In genomic region chr12:4031703-4032291, GRCh38 we compare ENCODE assay signal across 8 cellular contexts.
DNase-seq lines count a peak whose midpoint lies in the region; ATAC-seq and TF ChIP-seq lines count a peak whose summit lies in the region.

No MANE protein-coding gene starts in this region.

- H3K4me3 ChIP-seq in cardiac fibroblast (replicated peaks in 1 of 2; ENCODE audit: low read depth in 2 of 2, low read length in 2 of 2) (peak overlapping the region; percentile 19 to 30), lung (no peak overlapping the region)

- no peaks in the 10 kb centered on the region for H3K36me3 ChIP-seq in lung (ENCODE audit: control insufficient read depth in 2 of 2, insufficient read depth in 2 of 2, low read length in 2 of 2)

- no peak for TF ChIP-seq CTCF in cardiac fibroblast (IDR thresholded peaks at IDR 0.05; ENCODE audit: low read depth, low read length)
- no peak for TF ChIP-seq CTCF in lung (IDR thresholded peaks at IDR 0.05; ENCODE audit: control extremely low read depth, extremely low read depth)

- no peaks in the 10 kb centered on the region for H3K9me3 Mint-ChIP-seq in activated T-cell treated with anti-CD3 and anti-CD28 coated beads, Interleukin-2, amount 50 U/mL, for 72 hours

- no peak for DNase-seq in activated T-cell treated with anti-CD3 and anti-CD28 coated beads, Interleukin-2, amount 50 U/mL, for 72 hours
- no peak for DNase-seq in activated T-cell treated with anti-CD3 and anti-CD28 coated beads for 4 hours
- peak; percentile 18 to 35 for DNase-seq in cardiac fibroblast (ENCODE audit: low read depth in 2 of 2)
- peak; percentile 38 for DNase-seq in lung (ENCODE audit: low spot score)
- peak; percentile 50 for DNase-seq in ureter (ENCODE audit: low spot score)
- no peak for DNase-seq in NCI-H1105 (lab: John Stamatoyannopoulos, UW)
- DNase-seq in HCEC 1CT, result no peak

- WGBS in lung, 2 donors, result 57 to 60% methylated on average over 30 of the region's 30 CpGs

- no peaks in the 10 kb centered on the region for H3K36me3 Mint-ChIP-seq in activated T-cell treated with anti-CD3 and anti-CD28 coated beads, Interleukin-2, amount 50 U/mL, for 72 hours (ENCODE audit: insufficient read depth in 2 of 2)

- no peaks in the 10 kb centered on the region for H3K27me3 ChIP-seq in lung (ENCODE audit: control insufficient read depth, insufficient read depth)

- H3K4me1 Mint-ChIP-seq in activated T-cell treated with anti-CD3 and anti-CD28 coated beads, Interleukin-2, amount 50 U/mL, for 72 hours (ENCODE audit: low read depth), result peaks cover 38% of the 10 kb centered on the region

- no peak for ATAC-seq in activated T-cell treated with anti-CD3 and anti-CD28 coated beads, Interleukin-2, amount 50 U/mL, for 72 hours (replicated peaks in 1 of 2)
- ATAC-seq in lung (ENCODE audit: insufficient read depth, low FRiP score), result peak; percentile 23
- ATAC-seq in HG03025 (IDR thresholded peaks at IDR 0.05; ENCODE audit: low FRiP score, unreplicated experiment), result no peak

- H3K9me3 ChIP-seq in lung (ENCODE audit: control insufficient read depth in 2 of 2, insufficient read depth in 1 of 2, low read length in 1 of 2), result no peaks in the 10 kb centered on the region

- no peaks in the 10 kb centered on the region for H3K27me3 Mint-ChIP-seq in activated T-cell treated with anti-CD3 and anti-CD28 coated beads, Interleukin-2, amount 50 U/mL, for 72 hours (ENCODE audit: low read depth)

- no peak overlapping the region for H3K27ac Mint-ChIP-seq in activated T-cell treated with anti-CD3 and anti-CD28 coated beads, Interleukin-2, amount 50 U/mL, for 72 hours

- H3K4me3 Mint-ChIP-seq in activated T-cell treated with anti-CD3 and anti-CD28 coated beads, Interleukin-2, amount 50 U/mL, for 72 hours, result peak overlapping the region; percentile 40 to 72

- H3K27ac ChIP-seq in lung (ENCODE audit: low read depth in 1 of 2, low read length in 1 of 2), result peak overlapping the region in 1 of 2 donors; percentile 82

- peaks cover 0 to 14% of the 10 kb centered on the region in 2 donors for H3K4me1 ChIP-seq in lung (ENCODE audit: control insufficient read depth in 2 of 2, insufficient read depth in 2 of 2, low read length in 2 of 2)

Comparison
In these comparisons a context has a peak if more than half of its experiments do, and no peak if none do; other contexts are left out.
1. DNase-seq: peak in cardiac fibroblast (2 of 2), lung (single experiment) and ureter (single experiment); none in activated T-cell treated with anti-CD3 and anti-CD28 coated beads, Interleukin-2, amount 50 U/mL, for 72 hours (0 of 2), activated T-cell treated with anti-CD3 and anti-CD28 coated beads for 4 hours (single experiment), NCI-H1105 (single experiment) and HCEC 1CT (single experiment).